ENCODE assay signal across 17 cellular contexts in the genomic region with DNA sequence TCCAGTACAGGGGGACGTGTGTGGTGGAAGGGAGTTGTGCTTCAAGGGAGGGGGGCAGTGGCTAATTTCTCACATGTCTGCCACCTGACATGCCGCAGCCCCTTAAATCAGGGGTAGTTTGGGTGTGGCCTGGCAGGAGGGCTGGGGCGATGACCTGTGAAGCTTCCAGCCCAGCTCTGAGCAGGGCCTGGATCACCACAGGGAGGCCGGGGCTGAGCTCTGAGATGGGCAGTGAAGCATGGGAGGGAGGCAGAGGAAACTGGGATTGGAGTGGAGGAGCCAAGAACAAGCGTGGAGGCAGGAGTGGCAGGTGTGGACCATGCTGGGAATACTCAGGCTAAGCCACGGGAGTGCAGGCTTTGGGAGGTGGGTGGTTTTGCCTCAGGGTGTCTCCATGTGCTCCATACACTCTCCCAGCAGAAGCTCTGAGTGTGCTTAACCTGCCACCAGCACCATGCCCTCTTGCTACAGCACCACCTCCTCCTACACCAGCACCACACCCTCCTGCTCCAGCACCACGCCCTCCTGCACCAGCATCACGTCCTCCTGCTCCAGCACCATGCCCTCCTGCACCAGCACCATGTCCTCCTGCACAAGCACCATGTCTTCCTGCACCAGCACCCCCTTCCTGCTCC.
A peak's percentile ranks its signal among the peaks of the same experiment; 100 is the strongest.
DNase-seq lines count a peak whose midpoint lies in the region; ATAC-seq, FAIRE-seq and TF ChIP-seq lines count a peak whose summit lies in the region.
"Had no signal": no experiment of that assay in that cellular context is flagged by ENCODE, and none has a peak within 500 bp of the region (broad histone marks: within the 10 kb centered on the region; RNA-seq: fewer than 3 reads in every experiment).

No MANE protein-coding gene starts in this region.

- H3K36me3 Mint-ChIP-seq in activated T-helper 17 cell treated with anti-CD3 and anti-CD28 coated beads, Interleukin-2, amount 50 U/mL, for 72 hours (ENCODE audit: low read depth), result no peaks in the 10 kb centered on the region

- no peaks in the 10 kb centered on the region for H3K4me1 ChIP-seq in PC-3 (ENCODE audit: insufficient read depth, low read length)
- H3K4me1 ChIP-seq in kidney (ENCODE audit: control insufficient read depth in 1 of 2, insufficient read depth in 1 of 2, low read depth in 1 of 2, low read length in 2 of 2), result peaks cover 0 to 2% of the 10 kb centered on the region in 2 donors
- no peaks in the 10 kb centered on the region for H3K4me1 ChIP-seq in neuronal stem cell (ENCODE audit: control insufficient read depth in 2 of 2, insufficient read depth in 1 of 2, low read depth in 1 of 2, low read length in 2 of 2)

- intact Hi-C loops in PC-3 (cut with micrococcal nuclease) (no loop called here), kidney (cut with DNase I) (no loop called here)

- peak overlapping the region; percentile 70 for H3K23ac ChIP-seq in neuronal stem cell (ENCODE audit: low read depth, low read length, poor library complexity)

- no peak for TF ChIP-seq CTCF in PC-3 (conservative IDR thresholded peaks at IDR 0.05; ENCODE audit: low read depth, low read length)
- TF ChIP-seq CTCF in kidney (IDR thresholded peaks at IDR 0.05; ENCODE audit: borderline replicate concordance, extremely low read depth, insufficient read depth), result no peak

- H3K9ac ChIP-seq in PC-3 (ENCODE audit: low read length) (no peak overlapping the region), kidney (ENCODE audit: low read length in 2 of 2) (no peak overlapping the region), neuronal stem cell (ENCODE audit: low read depth, low read length, poor library complexity) (peak overlapping the region; percentile 5)

- no CpG with 5 or more reads among the region's 8 CpGs for WGBS in neuronal stem cell (ENCODE audit: extremely low coverage in 2 of 2, insufficient read length in 2 of 2, insufficient replicate concordance in 1 of 2), 2 donors

- ATAC-seq in PC-3 (0 out of 2 replicates have a peak, but pooled peaks have one; percentile 43), HG03135 (IDR thresholded peaks at IDR 0.05; ENCODE audit: unreplicated experiment) (no peak)
- ATAC-seq in activated T-helper 17 cell treated with anti-CD3 and anti-CD28 coated beads, Interleukin-2, amount 50 U/mL, for 72 hours (replicated peaks), result no peak
- ATAC-seq: HepG2 had no signal

- H3K27me3 ChIP-seq in PC-3 (ENCODE audit: low read length), result no peaks in the 10 kb centered on the region
- H3K27me3 ChIP-seq in neuronal stem cell (ENCODE audit: control insufficient read depth in 3 of 3, insufficient read depth in 3 of 3, low read depth in 1 of 3, low read length in 3 of 3), result no peaks in the 10 kb centered on the region

- DNase-seq in PC-3, result no peak
- peak; percentile 73 for DNase-seq in kidney
- no peak for DNase-seq in neuronal stem cell (ENCODE audit: low spot score)
- no peak for DNase-seq in GF-D8 (lab: John Stamatoyannopoulos, UW)
- DNase-seq in caudate nucleus (lab: John Stamatoyannopoulos, UW), result no peak
- DNase-seq: C1 segment of cervical spinal cord; CD4-positive, alpha-beta T cell; DND-41; GDM1 had no signal

- H3K79me1 ChIP-seq in neuronal stem cell (ENCODE audit: low read depth, low read length), result no peaks in the 10 kb centered on the region

- no peak overlapping the region for H3K4ac ChIP-seq in neuronal stem cell (ENCODE audit: low read length)

- H3K4me3 ChIP-seq in PC-3 (ENCODE audit: low read length) (no peak overlapping the region), kidney (ENCODE audit: low read length in 2 of 2) (no peak overlapping the region), neuronal stem cell (ENCODE audit: low read length in 2 of 2) (peak overlapping the region in 1 of 2 donors; percentile 61)

- no peaks in the 10 kb centered on the region for H3K79me2 ChIP-seq in PC-3 (ENCODE audit: low read length)

- CTCF ChIA-PET in PC-3 (lab: Charles Lee), result interaction anchor here (0.6 kb wide), 1 partner anchor 396 kb away, joined by 3 read pairs; no protein-coding TSS in a partner anchor

- FAIRE-seq in kidney (lab: Jason Lieb, UNC), result no peak
- FAIRE-seq: A204.1, D721Med, H54, HepG2, HTR-8/SVneo had no signal

- BruUV-seq in PC-3 (replicated peaks; lab: Mats Ljungman, UMichigan), result no TSS peak

- H3K36me3 ChIP-seq in PC-3 (ENCODE audit: low read depth, low read length) (no peaks in the 10 kb centered on the region), kidney (ENCODE audit: control insufficient read depth in 1 of 2, insufficient read depth in 2 of 2, low read length in 2 of 2) (no peaks in the 10 kb centered on the region), neuronal stem cell (replicated peaks in 1 of 2; ENCODE audit: control insufficient read depth in 2 of 2, insufficient read depth in 2 of 2, low read length in 2 of 2) (no peaks in the 10 kb centered on the region)

- H3K4me3 Mint-ChIP-seq in activated T-helper 17 cell treated with anti-CD3 and anti-CD28 coated beads, Interleukin-2, amount 50 U/mL, for 72 hours, result no peak overlapping the region
- H3K4me3 Mint-ChIP-seq: B cell; CD4-positive, alpha-beta T cell had no signal

- H3K27ac ChIP-seq in PC-3 (ENCODE audit: low read length) (no peak overlapping the region), kidney (ENCODE audit: low read depth in 2 of 2, low read length in 2 of 2) (no peak overlapping the region), neuronal stem cell (replicated peaks; ENCODE audit: low read length) (no peak overlapping the region), caudate nucleus (ENCODE audit: low read depth, low read length) (no peak overlapping the region)

- H3K4me2 ChIP-seq in PC-3 (ENCODE audit: low read length), result no peak overlapping the region
- no peak overlapping the region for H3K4me2 ChIP-seq in neuronal stem cell (ENCODE audit: insufficient read depth, low read length, poor library complexity, severe bottlenecking)

- H3K4me1 Mint-ChIP-seq in activated T-helper 17 cell treated with anti-CD3 and anti-CD28 coated beads, Interleukin-2, amount 50 U/mL, for 72 hours, result no peaks in the 10 kb centered on the region
- H3K4me1 Mint-ChIP-seq: B cell had no signal

- H4K8ac ChIP-seq in neuronal stem cell (ENCODE audit: low read depth, low read length), result no peak overlapping the region

- no peaks in the 10 kb centered on the region for H4K20me1 ChIP-seq in PC-3 (ENCODE audit: low read length)

- H2BK120ac ChIP-seq in neuronal stem cell (ENCODE audit: low read depth, low read length), result no peak overlapping the region

- POLR2A ChIA-PET in PC-3 (lab: Charles Lee; ENCODE audit: unreplicated experiment), result no interaction called here

- no peaks in the 10 kb centered on the region for H3K9me2 ChIP-seq in PC-3 (replicated peaks; ENCODE audit: low read length)

- H3K9me3 Mint-ChIP-seq in activated T-helper 17 cell treated with anti-CD3 and anti-CD28 coated beads, Interleukin-2, amount 50 U/mL, for 72 hours, result peaks cover 4% of the 10 kb centered on the region

- H2BK15ac ChIP-seq in neuronal stem cell (ENCODE audit: low read length), result no peak overlapping the region

- H2AFZ ChIP-seq in PC-3 (ENCODE audit: low read length) (no peak overlapping the region), neuronal stem cell (ENCODE audit: low read length) (no peak overlapping the region)

- no peak overlapping the region for H2BK12ac ChIP-seq in neuronal stem cell (ENCODE audit: low read length)

- H2BK5ac ChIP-seq in neuronal stem cell (ENCODE audit: low read length), result no peak overlapping the region

- H2AK5ac ChIP-seq in neuronal stem cell (ENCODE audit: low read depth, low read length), result no peak overlapping the region

- H3K27ac Mint-ChIP-seq in activated T-helper 17 cell treated with anti-CD3 and anti-CD28 coated beads, Interleukin-2, amount 50 U/mL, for 72 hours, result no peak overlapping the region
- H3K27ac Mint-ChIP-seq: B cell; CD4-positive, alpha-beta T cell had no signal

- H3K18ac ChIP-seq in neuronal stem cell (ENCODE audit: low read length), result peak overlapping the region; percentile 48

- H3K9me3 ChIP-seq in PC-3 (ENCODE audit: low read length) (no peaks in the 10 kb centered on the region), kidney (ENCODE audit: control insufficient read depth in 1 of 2, low read length in 2 of 2) (peaks cover 0 to 8% of the 10 kb centered on the region in 2 donors), neuronal stem cell (replicated peaks in 1 of 2; ENCODE audit: control insufficient read depth in 2 of 2, insufficient read depth in 1 of 2, low read depth in 1 of 2, low read length in 2 of 2) (peaks cover 0 to 8% of the 10 kb centered on the region in 2 donors)

- no peak overlapping the region for H3K14ac ChIP-seq in neuronal stem cell (ENCODE audit: low read length)

- H3K27me3 Mint-ChIP-seq in activated T-helper 17 cell treated with anti-CD3 and anti-CD28 coated beads, Interleukin-2, amount 50 U/mL, for 72 hours, result peaks cover 6% of the 10 kb centered on the region
- H3K27me3 Mint-ChIP-seq: B cell; CD4-positive, alpha-beta T cell had no signal

- no peak overlapping the region for H4K91ac ChIP-seq in neuronal stem cell (ENCODE audit: low read depth, low read length, poor library complexity)

- H3F3A ChIP-seq in PC-3 (ENCODE audit: low read length, unreplicated experiment), result no peaks in the 10 kb centered on the region
